Comparison of ENCODE assay signal across 8 cellular contexts in the genomic region with DNA sequence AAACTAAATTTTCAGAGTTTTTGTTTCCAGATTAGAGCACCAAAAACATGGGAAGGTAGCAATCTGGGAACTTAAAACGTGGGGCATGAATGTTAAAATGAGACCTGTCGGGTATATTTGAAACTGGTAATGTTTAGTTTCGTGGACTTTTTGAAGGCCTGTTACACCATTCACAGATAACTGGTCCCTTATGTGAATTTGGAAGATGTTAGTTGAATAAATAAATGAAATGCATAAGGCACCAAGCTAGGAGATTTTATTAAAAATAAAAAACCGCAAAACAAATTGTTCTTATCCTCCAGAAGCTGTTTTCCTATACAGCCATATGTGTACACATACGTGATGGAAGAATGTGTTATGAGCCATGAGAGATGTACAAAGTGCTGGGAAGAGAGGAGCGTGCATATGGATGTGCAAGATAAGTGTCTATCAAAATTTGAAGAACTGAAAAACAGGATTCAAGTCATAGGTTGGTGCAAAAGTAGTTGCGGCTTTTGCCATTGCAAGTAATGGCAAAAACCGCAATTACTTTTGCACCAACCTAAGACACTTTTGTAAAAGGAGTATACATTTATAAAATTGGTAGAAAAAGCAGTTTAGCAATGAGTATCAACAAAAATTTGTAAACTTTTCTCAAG. TPM values are rescaled to one million over a fixed set of nuclear protein-coding genes. Genes with fewer than 3 reads are reported as not detected.
A peak's percentile ranks its signal among the peaks of the same experiment; 100 is the strongest.
DNase-seq lines count a peak whose midpoint lies in the region; ATAC-seq, FAIRE-seq and TF ChIP-seq lines count a peak whose summit lies in the region.

No MANE protein-coding gene starts in this region.

- H3K36me3 Mint-ChIP-seq in activated naive CD8-positive, alpha-beta T cell, result no peaks in the 10 kb centered on the region

- peaks cover 9 to 38% (median 30%) of the 10 kb centered on the region in 11 experiments; a peak in 19 of 22 replicates for H4K20me1 ChIP-seq in BLaER1 treated with 17β-estradiol and CSF1 and Interleukin-3, amounts not matched to agents 10 nM and 100 nM
- H4K20me1 ChIP-seq in KMS-11 (ENCODE audit: insufficient read depth), result 0 out of 2 replicates have a peak, but pooled peaks cover 5% of the 10 kb centered on the region

- H3K4me1 Mint-ChIP-seq in activated naive CD8-positive, alpha-beta T cell (ENCODE audit: low read depth), result peaks cover 31% of the 10 kb centered on the region

- peak overlapping the region; percentile 69 to 90 (median 86) for H3K4me2 ChIP-seq in BLaER1 treated with 17β-estradiol and CSF1 and Interleukin-3, amounts not matched to agents 10 nM and 100 nM
- peak overlapping the region; percentile 91 for H3K4me2 ChIP-seq in KMS-11

- H2AFZ ChIP-seq in KMS-11 (ENCODE audit: low read depth), result peak overlapping the region; percentile 92

- peak overlapping the region; percentile 93 for H3K27ac Mint-ChIP-seq in activated naive CD8-positive, alpha-beta T cell

- peak overlapping the region; percentile 82 to 92 (median 88) for H3K4me3 ChIP-seq in BLaER1 treated with 17β-estradiol and CSF1 and Interleukin-3, amounts not matched to agents 10 nM and 100 nM
- H3K4me3 ChIP-seq in KMS-11 (IDR thresholded peaks at IDR 0.05; ENCODE audit: insufficient read depth, low read depth, low read length), result no peak overlapping the region
- H3K4me3 ChIP-seq in kidney (ENCODE audit: low read length in 2 of 2), result peak overlapping the region; percentile 73 to 76
- H3K4me3 ChIP-seq in thoracic aorta, result peak overlapping the region; percentile 78

- peaks cover 31% of the 10 kb centered on the region for H3K79me2 ChIP-seq in KMS-11 (ENCODE audit: insufficient read depth, low read depth)

- intact Hi-C loops in kidney (cut with DNase I), result no loop called here

- no peak for TF ChIP-seq CTCF in KMS-11 (conservative IDR thresholded peaks at IDR 0.05; ENCODE audit: low read depth, low read length)
- no peak for TF ChIP-seq CTCF in kidney (IDR thresholded peaks at IDR 0.05; ENCODE audit: borderline replicate concordance, extremely low read depth, insufficient read depth)
- no peak for TF ChIP-seq CTCF in thoracic aorta (IDR thresholded peaks at IDR 0.05)

- peak overlapping the region; percentile 94 to 98 (median 96) for H3K9ac ChIP-seq in BLaER1 treated with 17β-estradiol and CSF1 and Interleukin-3, amounts not matched to agents 10 nM and 100 nM
- peak overlapping the region; percentile 90 for H3K9ac ChIP-seq in KMS-11
- peak overlapping the region; percentile 66 to 68 for H3K9ac ChIP-seq in kidney (ENCODE audit: low read length in 2 of 2)

- H3K36me3 ChIP-seq in BLaER1 treated with 17β-estradiol and CSF1 and Interleukin-3, amounts not matched to agents 10 nM and 100 nM, result peaks cover 0 to 14% (median 4%) of the 10 kb centered on the region in 11 experiments; a peak in 5 of 22 replicates
- H3K36me3 ChIP-seq in KMS-11 (ENCODE audit: insufficient read depth) (no peaks in the 10 kb centered on the region), kidney (ENCODE audit: control insufficient read depth in 1 of 2, insufficient read depth in 2 of 2, low read length in 2 of 2) (no peaks in the 10 kb centered on the region), thoracic aorta (no peaks in the 10 kb centered on the region)

- no peak for FAIRE-seq in kidney (lab: Jason Lieb, UNC)

- H3K9me3 ChIP-seq in BLaER1 treated with 17β-estradiol and CSF1 and Interleukin-3, amounts not matched to agents 10 nM and 100 nM (replicated peaks in 1 of 11), result peaks cover 0 to 7% (median 0%) of the 10 kb centered on the region in 11 experiments; a peak in 2 of 22 replicates
- no peaks in the 10 kb centered on the region for H3K9me3 ChIP-seq in kidney (ENCODE audit: control insufficient read depth in 1 of 2, low read length in 2 of 2)
- no peaks in the 10 kb centered on the region for H3K9me3 ChIP-seq in thoracic aorta

- H3K27me3 Mint-ChIP-seq in activated naive CD8-positive, alpha-beta T cell, result no peaks in the 10 kb centered on the region

- DNase-seq in kidney, result no peak
- DNase-seq in thoracic aorta (ENCODE audit: low spot score), result no peak
- no peak for DNase-seq in cerebellum (ENCODE audit: low spot score)
- DNase-seq in cortex of kidney (lab: John Stamatoyannopoulos, UW), result no peak
- no peak for DNase-seq in activated gamma-delta T cell (lab: John Stamatoyannopoulos, UW)

- ATAC-seq in thoracic aorta (ENCODE audit: insufficient number of reproducible peaks, low FRiP score, low read depth), result no peak

- no peaks in the 10 kb centered on the region for H3K9me3 Mint-ChIP-seq in activated naive CD8-positive, alpha-beta T cell (ENCODE audit: low read depth)

- peak overlapping the region; percentile 78 to 97 (median 96) for H3K27ac ChIP-seq in BLaER1 treated with 17β-estradiol and CSF1 and Interleukin-3, amounts not matched to agents 10 nM and 100 nM
- H3K27ac ChIP-seq in KMS-11 (peak overlapping the region; percentile 98), kidney (ENCODE audit: low read depth in 2 of 2, low read length in 2 of 2) (peak overlapping the region; percentile 85 to 94), thoracic aorta (peak overlapping the region; percentile 75 to 87)

- H3K27me3 ChIP-seq in BLaER1 treated with 17β-estradiol and CSF1 and Interleukin-3, amounts not matched to agents 10 nM and 100 nM, result no peaks in the 10 kb centered on the region
- H3K27me3 ChIP-seq in KMS-11 (ENCODE audit: insufficient read depth, low read depth) (no peaks in the 10 kb centered on the region), thoracic aorta (replicated peaks; ENCODE audit: insufficient read depth) (no peaks in the 10 kb centered on the region)

- H3K4me1 ChIP-seq in BLaER1 treated with 17β-estradiol and CSF1 and Interleukin-3, amounts not matched to agents 10 nM and 100 nM, result peaks cover 21 to 43% (median 27%) of the 10 kb centered on the region in 10 experiments
- peaks cover 38% of the 10 kb centered on the region for H3K4me1 ChIP-seq in KMS-11 (ENCODE audit: low read depth, poor library complexity, severe bottlenecking)
- peaks cover 19 to 30% of the 10 kb centered on the region in 2 donors for H3K4me1 ChIP-seq in kidney (ENCODE audit: control insufficient read depth in 1 of 2, insufficient read depth in 1 of 2, low read depth in 1 of 2, low read length in 2 of 2)
- peaks cover 7 to 33% of the 10 kb centered on the region in 2 donors for H3K4me1 ChIP-seq in thoracic aorta (ENCODE audit: control insufficient read depth in 1 of 2, low read depth in 2 of 2)

- H3K4me3 Mint-ChIP-seq in activated naive CD8-positive, alpha-beta T cell, result peak overlapping the region; percentile 84

RNA-seq across cellular contexts. Expression of gene MCUR1, which starts 0.7 kb away (rescaled TPM):
- total RNA-seq in kidney, result 24.1 TPM
- polyA plus RNA-seq in kidney (ENCODE audit: insufficient read depth, low read depth, low replicate concordance), result 39.8 TPM
- total RNA-seq in thoracic aorta, result 10 to 100 TPM in 1 of 2 donors, 1 to 10 TPM in 1; 9.5 to 12.2 TPM
- total RNA-seq in cerebellum, result 15.4 TPM
